19 cellular contexts compared by ENCODE assay signal in the genomic region with DNA sequence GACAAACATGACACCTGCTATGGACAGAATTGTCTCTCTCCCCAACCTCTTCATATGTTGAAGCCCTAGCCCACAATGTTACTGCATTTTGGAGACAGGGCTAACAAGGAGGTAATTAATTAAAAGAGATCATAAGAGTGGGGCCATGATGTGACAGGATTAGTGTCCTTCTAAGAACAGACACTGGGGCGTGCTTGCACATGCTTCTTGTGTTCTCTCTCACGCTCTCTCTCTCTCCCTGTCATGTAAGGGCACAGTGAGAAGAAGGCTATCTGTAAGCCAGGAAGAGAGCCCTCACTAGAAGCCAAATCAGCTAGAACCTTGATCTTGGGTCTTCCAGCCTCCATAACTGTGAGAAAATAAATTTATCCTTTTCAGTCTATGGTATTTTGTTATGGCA.
"Had no signal": no experiment of that assay in that cellular context is flagged by ENCODE, and none has a peak within 500 bp of the region (broad histone marks: within the 10 kb centered on the region; RNA-seq: fewer than 3 reads in every experiment).

No MANE protein-coding gene starts in this region.

- H3K27ac Mint-ChIP-seq: activated naive CD4-positive, alpha-beta T cell treated with anti-CD3 and anti-CD28 coated beads, Interleukin-2, amount 50 U/mL, for 72 hours; nephron progenitor cell; type B pancreatic cell had no signal

- H3K4me3 Mint-ChIP-seq: activated T-cell treated with anti-CD3 and anti-CD28 coated beads, Interleukin-2, amount 50 U/mL, for 4 hours; nephron progenitor cell; stimulated activated naive CD8-positive, alpha-beta T cell treated with anti-CD3 and anti-CD28 coated beads, Interleukin-15, amount 100 ng/mL, for 72 hours; type B pancreatic cell had no signal

- H3K9me3 Mint-ChIP-seq: activated naive CD4-positive, alpha-beta T cell treated with anti-CD3 and anti-CD28 coated beads, Interleukin-2, amount 50 U/mL, for 72 hours; activated T-cell treated with anti-CD3 and anti-CD28 coated beads, Interleukin-2, amount 50 U/mL, for 4 hours; nephron progenitor cell; stimulated activated naive CD8-positive, alpha-beta T cell treated with anti-CD3 and anti-CD28 coated beads, Interleukin-15, amount 100 ng/mL, for 72 hours; type B pancreatic cell had no signal

- H3K4me3 ChIP-seq: prostate gland had no signal

- H3K36me3 ChIP-seq: prostate gland had no signal

- H3K27me3 Mint-ChIP-seq: stimulated activated naive CD8-positive, alpha-beta T cell treated with anti-CD3 and anti-CD28 coated beads, Interleukin-15, amount 100 ng/mL, for 72 hours; type B pancreatic cell had no signal

- FAIRE-seq: frontal cortex, keratinocyte had no signal

- ATAC-seq: activated naive CD4-positive, alpha-beta T cell treated with anti-CD3 and anti-CD28 coated beads, Interleukin-2, amount 50 U/mL, for 72 hours; activated T-cell treated with anti-CD3 and anti-CD28 coated beads, Interleukin-2, amount 50 U/mL, for 4 hours; left lobe of liver; sciatic nerve; stimulated activated naive CD8-positive, alpha-beta T cell treated with anti-CD3 and anti-CD28 coated beads, Interleukin-15, amount 100 ng/mL, for 72 hours had no signal

- DNase-seq: activated CD4-positive, alpha-beta T cell treated with anti-CD3 and anti-CD28 coated beads for 1 hour; activated CD4-positive, alpha-beta T cell treated with anti-CD3 and anti-CD28 coated beads, Interleukin-2, amount 50 U/mL, for 48 hours; activated effector memory CD4-positive, alpha-beta T cell treated with Interleukin-2 at 50 U/mL for 16 hours; activated T-cell treated with anti-CD3 and anti-CD28 coated beads, Interleukin-2, amount 50 U/mL, for 4 hours; cerebellar nuclear complex; effector CD8-positive, alpha-beta T cell; mesendoderm; nephron progenitor cell; occipital lobe; stimulated activated naive CD8-positive, alpha-beta T cell treated with anti-CD3 and anti-CD28 coated beads, Interleukin-15, amount 100 ng/mL, for 72 hours; T-helper 1 cell; T1000 had no signal

- H3K27ac ChIP-seq: prostate gland had no signal

- H3K4me1 ChIP-seq: prostate gland had no signal

- H3K4me1 Mint-ChIP-seq: nephron progenitor cell had no signal

- H3K36me3 Mint-ChIP-seq: activated naive CD4-positive, alpha-beta T cell treated with anti-CD3 and anti-CD28 coated beads, Interleukin-2, amount 50 U/mL, for 72 hours had no signal

- H3K9me3 ChIP-seq: prostate gland had no signal
